Comparison of ENCODE assay signal across 15 cellular contexts in the genomic region with DNA sequence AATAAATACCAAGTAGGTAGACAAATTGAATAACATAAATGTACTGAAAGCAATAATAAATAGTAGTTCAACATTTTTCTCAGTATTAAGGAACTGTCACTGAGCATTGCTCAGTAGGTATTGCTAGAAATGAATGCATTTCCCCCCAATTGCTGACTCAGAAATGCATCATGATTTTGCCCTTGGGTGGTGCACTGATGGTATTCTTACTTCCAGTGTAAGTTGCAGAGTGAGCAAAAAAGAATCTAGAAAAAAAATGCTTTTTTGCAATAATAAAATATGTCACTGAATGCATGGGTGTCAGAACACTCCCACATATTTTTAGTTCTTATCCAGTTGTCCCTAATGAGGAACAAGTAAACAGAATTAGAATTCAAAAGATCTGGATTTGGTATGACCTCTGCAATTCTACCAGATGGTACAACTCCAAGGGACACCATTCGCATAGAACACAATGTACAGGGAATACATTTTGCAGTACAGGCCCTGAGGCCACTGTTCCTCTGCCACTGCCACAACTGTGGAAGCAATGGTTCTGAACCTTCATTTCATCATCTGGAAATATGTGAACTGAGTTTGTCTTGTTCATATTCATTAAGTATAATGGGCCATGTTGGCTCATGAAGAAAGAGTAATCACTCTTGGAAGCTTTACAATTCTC.
DNase-seq lines count a peak whose midpoint lies in the region; ATAC-seq, FAIRE-seq and TF ChIP-seq lines count a peak whose summit lies in the region.
"Had no signal": no experiment of that assay in that cellular context is flagged by ENCODE, and none has a peak within 500 bp of the region (broad histone marks: within the 10 kb centered on the region; RNA-seq: fewer than 3 reads in every experiment).

No MANE protein-coding gene starts in this region.

- intact Hi-C loops in IMR-90 (cut with micrococcal nuclease): loop anchor here (10.0 kb wide), 1 partner anchor 1092 kb away; no protein-coding TSS in a partner anchor
- intact Hi-C loops in K562 (cut with micrococcal nuclease): no loop called here
- intact Hi-C loops in mucosa of descending colon (cut with DNase I, micrococcal nuclease): no loop called here

- in situ Hi-C loops in IMR-90 (cut with MboI; ENCODE audit: low sequenced_read_pairs): loop anchor here (10.0 to 25.0 kb wide), 5 partner anchors 222 to 938 kb away; a partner anchor contains a TSS
- in situ Hi-C loops in K562 (cut with MboI): no loop called here

- H3K27me3 ChIP-seq in IMR-90 (ENCODE audit: control insufficient read depth, insufficient read depth, low read length) (no peaks in the 10 kb centered on the region), K562 (ENCODE audit: control insufficient read depth in 2 of 2, insufficient read depth in 2 of 2, low read length in 2 of 2) (no peaks in the 10 kb centered on the region)
- H3K27me3 ChIP-seq: sigmoid colon, upper lobe of left lung had no signal

- H3K4me3 ChIP-seq in IMR-90 (ENCODE audit: insufficient read depth, low read depth, low read length) (no peak overlapping the region), K562 (no peak overlapping the region), mucosa of descending colon (no peak overlapping the region)
- H3K4me3 ChIP-seq: sigmoid colon, upper lobe of left lung had no signal

- no peaks in the 10 kb centered on the region for H3K36me3 ChIP-seq in IMR-90 (ENCODE audit: control insufficient read depth, insufficient read depth, low read length)
- H3K36me3 ChIP-seq in K562 (ENCODE audit: control insufficient read depth, insufficient read depth, low read length): no peaks in the 10 kb centered on the region
- H3K36me3 ChIP-seq in mucosa of descending colon (ENCODE audit: low read depth): no peaks in the 10 kb centered on the region
- H3K36me3 ChIP-seq: sigmoid colon, upper lobe of left lung had no signal

- H2AFZ ChIP-seq in IMR-90 (replicated peaks; ENCODE audit: low read length, poor library complexity): no peak overlapping the region
- H2AFZ ChIP-seq in K562 (ENCODE audit: low read depth, low read length): no peak overlapping the region

- H3K36me3 Mint-ChIP-seq in activated CD8-positive, alpha-beta memory T cell treated with anti-CD3 and anti-CD28 coated beads, Interleukin-2, amount 10 ng/mL, durations not matched to agents 7 days and 5 days: peaks cover 8% of the 10 kb centered on the region
- H3K36me3 Mint-ChIP-seq: naive thymus-derived CD8-positive, alpha-beta T cell had no signal

- dilution Hi-C loops in IMR-90 (cut with HindIII; ENCODE audit: low sequenced_read_pairs, unreplicated experiment): no loop called here

- peak; percentile 90 for ATAC-seq in activated CD8-positive, alpha-beta memory T cell treated with anti-CD3 and anti-CD28 coated beads, Interleukin-2, amount 10 ng/mL, durations not matched to agents 7 days and 5 days
- ATAC-seq in IMR-90 (ENCODE audit: low read depth): peak; percentile 60; the same call in 1 of the 2 replicates
- no peak for ATAC-seq in K562
- ATAC-seq in omental fat pad (ENCODE audit: low FRiP score): peak; percentile 54
- ATAC-seq in mucosa of descending colon: no peak
- ATAC-seq in HG03378 (IDR thresholded peaks at IDR 0.05; ENCODE audit: unreplicated experiment): no peak
- ATAC-seq: left colon; naive thymus-derived CD8-positive, alpha-beta T cell had no signal

- H3K27ac ChIP-seq in IMR-90 (ENCODE audit: insufficient read depth, low read length): no peak overlapping the region
- H3K27ac ChIP-seq in K562 (ENCODE audit: extremely low read depth, low read depth, low read length): no peak overlapping the region
- H3K27ac ChIP-seq: sigmoid colon, upper lobe of left lung had no signal

- H4K8ac ChIP-seq in IMR-90 (ENCODE audit: low read depth in 2 of 2, low read length in 2 of 2): peak overlapping the region in 1 of 2 experiments; percentile 29; a peak in 1 of 4 replicates

- H2AK9ac ChIP-seq in IMR-90 (replicated peaks; ENCODE audit: low read depth, low read length, poor library complexity): no peak overlapping the region

- H4K91ac ChIP-seq in IMR-90 (ENCODE audit: insufficient read depth, low read depth, low read length): no peak overlapping the region

- TF ChIP-seq POLR2A in IMR-90 (IDR thresholded peaks at IDR 0.05; ENCODE audit: low read depth, low read length) (no peak), K562 (conservative IDR thresholded peaks at IDR 0.05) (no peak)

- H2BK15ac ChIP-seq in IMR-90 (ENCODE audit: low read depth, low read length): no peak overlapping the region

- no peaks in the 10 kb centered on the region for H3K27me3 Mint-ChIP-seq in activated CD8-positive, alpha-beta memory T cell treated with anti-CD3 and anti-CD28 coated beads, Interleukin-2, amount 10 ng/mL, durations not matched to agents 7 days and 5 days
- H3K27me3 Mint-ChIP-seq: naive thymus-derived CD8-positive, alpha-beta T cell had no signal

- H3K79me1 ChIP-seq in IMR-90 (ENCODE audit: low read depth in 1 of 2, low read length in 2 of 2): no peaks in the 10 kb centered on the region

- H3K27ac Mint-ChIP-seq in activated CD8-positive, alpha-beta memory T cell treated with anti-CD3 and anti-CD28 coated beads, Interleukin-2, amount 10 ng/mL, durations not matched to agents 7 days and 5 days: no peak overlapping the region
- H3K27ac Mint-ChIP-seq: naive thymus-derived CD8-positive, alpha-beta T cell had no signal

- 0 out of 2 replicates have a peak overlapping the region, but pooled peaks have one; percentile 42 for H3K4ac ChIP-seq in IMR-90 (ENCODE audit: low read depth, low read length)

- no CpG with 5 or more reads among the region's 1 CpG for WGBS in IMR-90 (ENCODE audit: extremely low coverage in 2 of 2, insufficient read length in 1 of 2), 2 experiments
- 33% methylated on average over 1 of the region's 1 CpG for WGBS in K562 (ENCODE audit: insufficient coverage, low coverage, missing lambda C conversion rate)

- no peak overlapping the region for H2AK5ac ChIP-seq in IMR-90 (ENCODE audit: low read depth, low read length)

- no peak overlapping the region for H3K9ac ChIP-seq in IMR-90 (ENCODE audit: low read depth, low read length)
- no peak overlapping the region for H3K9ac ChIP-seq in K562 (ENCODE audit: insufficient read depth in 1 of 2, low read depth in 2 of 2, low read length in 2 of 2)

- H3K4me1 Mint-ChIP-seq in activated CD8-positive, alpha-beta memory T cell treated with anti-CD3 and anti-CD28 coated beads, Interleukin-2, amount 10 ng/mL, durations not matched to agents 7 days and 5 days: peaks cover 25% of the 10 kb centered on the region
- H3K4me1 Mint-ChIP-seq: naive thymus-derived CD8-positive, alpha-beta T cell had no signal

- no peak for FAIRE-seq in K562 (lab: Jason Lieb, UNC)

- BruUV-seq in IMR-90 (replicated peaks; lab: Mats Ljungman, UMichigan) (no TSS peak), K562 (replicated peaks; lab: Mats Ljungman, UMichigan) (no TSS peak)

- no peak overlapping the region for H3K18ac ChIP-seq in IMR-90 (ENCODE audit: low read depth, low read length)

- TF ChIP-seq EP300 in K562 (IDR thresholded peaks at IDR 0.05; ENCODE audit: low read length): no peak

- POLR2A ChIA-PET in IMR-90 (lab: Charles Lee; ENCODE audit: unreplicated experiment): no interaction called here
- POLR2A ChIA-PET in K562 (lab: Yijun Ruan, JAX): no interaction called here

- H4K20me1 ChIP-seq in IMR-90 (ENCODE audit: insufficient read depth, low read length) (no peaks in the 10 kb centered on the region), K562 (replicated peaks; ENCODE audit: control insufficient read depth, insufficient read depth, low read length) (no peaks in the 10 kb centered on the region)

- no peak overlapping the region for H3K14ac ChIP-seq in IMR-90 (replicated peaks; ENCODE audit: low read depth, low read length)

- H3K4me1 ChIP-seq in IMR-90 (ENCODE audit: control insufficient read depth, insufficient read depth, low read length) (peaks cover 2% of the 10 kb centered on the region), K562 (replicated peaks in 1 of 2; ENCODE audit: control insufficient read depth in 2 of 2, insufficient read depth in 2 of 2, low read length in 2 of 2) (no peaks in the 10 kb centered on the region), mucosa of descending colon (ENCODE audit: low read depth) (peaks cover 4% of the 10 kb centered on the region)
- H3K4me1 ChIP-seq: sigmoid colon had no signal

- TF ChIP-seq RAD21 in IMR-90 (IDR thresholded peaks at IDR 0.05; ENCODE audit: low read length) (no peak; the same call in 1 of the 2 replicates), K562 (CRISPR knock-in tag; conservative IDR thresholded peaks at IDR 0.05 in 1 of 2, IDR thresholded peaks at IDR 0.05 in 1 of 2) (no peak)

- CTCF ChIA-PET in activated CD8-positive, alpha-beta memory T cell treated with anti-CD3 and anti-CD28 coated beads, Interleukin-2, amount 10 ng/mL, durations not matched to agents 7 days and 5 days (lab: Charles Lee): no interaction called here
- CTCF ChIA-PET in IMR-90 (lab: Yijun Ruan, JAX) (no interaction called here), K562 (lab: Yijun Ruan, JAX; ENCODE audit: low intra/inter-chr PET ratio) (interaction anchor here (0.6 kb wide), 1 partner anchor 9 kb away, joined by 3 read pairs; no protein-coding TSS in a partner anchor)

- no peaks in the 10 kb centered on the region for H3K9me3 Mint-ChIP-seq in activated CD8-positive, alpha-beta memory T cell treated with anti-CD3 and anti-CD28 coated beads, Interleukin-2, amount 10 ng/mL, durations not matched to agents 7 days and 5 days (ENCODE audit: low read depth)
- H3K9me3 Mint-ChIP-seq: naive thymus-derived CD8-positive, alpha-beta T cell had no signal

- TF ChIP-seq CTCF in IMR-90 (conservative IDR thresholded peaks at IDR 0.05; ENCODE audit: low read depth, low read length): no peak
- no peak for TF ChIP-seq CTCF in K562 (IDR thresholded peaks at IDR 0.05 in 2 of 3, conservative IDR thresholded peaks at IDR 0.05 in 1 of 3; ENCODE audit: insufficient read depth in 2 of 3, low read depth in 1 of 3, low read length in 3 of 3)
- TF ChIP-seq CTCF in omental fat pad (IDR thresholded peaks at IDR 0.05): no peak
- no peak for TF ChIP-seq CTCF in mucosa of descending colon (IDR thresholded peaks at IDR 0.05)

- H3K9me1 ChIP-seq in IMR-90 (ENCODE audit: insufficient read depth, low read length): peaks cover 3% of the 10 kb centered on the region; the same call in 1 of the 2 replicates
- H3K9me1 ChIP-seq in K562 (ENCODE audit: control insufficient read depth, insufficient read depth, low read length): no peaks in the 10 kb centered on the region

- H3K23ac ChIP-seq in IMR-90 (ENCODE audit: low read depth, low read length): no peak overlapping the region

- peak overlapping the region; percentile 34 for H2BK5ac ChIP-seq in IMR-90 (ENCODE audit: low read depth, low read length, poor library complexity, severe bottlenecking)

- peak; percentile 56 for DNase-seq in activated CD8-positive, alpha-beta memory T cell treated with anti-CD3 and anti-CD28 coated beads, Interleukin-2, amount 10 ng/mL, durations not matched to agents 7 days and 5 days
- no peak for DNase-seq in activated CD8-positive, alpha-beta memory T cell treated with anti-CD3 and anti-CD28 coated beads, Interleukin-2, amount 50 U/mL, for 48 hours
- DNase-seq in IMR-90 (peak; percentile 55), K562 (ENCODE audit: extremely low read depth in 1 of 4, low spot score in 3 of 4) (no peak), omental fat pad (ENCODE audit: low spot score) (no peak), SHP77 treated with DMSO at 0.1 percent for 48 hours (lab: John Stamatoyannopoulos, UW) (no peak), mucosa of descending colon (no peak)
- DNase-seq: activated gamma-delta T cell treated with Interleukin-2 at 50 U/mL for 16 hours; left colon; naive thymus-derived CD8-positive, alpha-beta T cell; NCI-H1436; NCI-H774; sigmoid colon; upper lobe of left lung had no signal

- H3K4me2 ChIP-seq in IMR-90 (ENCODE audit: low read depth, low read length) (no peak overlapping the region), K562 (ENCODE audit: insufficient read depth, low read length) (no peak overlapping the region)

- H3K79me2 ChIP-seq in K562 (ENCODE audit: control insufficient read depth, insufficient read depth, low read length): no peaks in the 10 kb centered on the region

- no peak overlapping the region for H4K5ac ChIP-seq in IMR-90 (ENCODE audit: low read depth, low read length)

- H3K4me3 Mint-ChIP-seq in activated CD8-positive, alpha-beta memory T cell treated with anti-CD3 and anti-CD28 coated beads, Interleukin-2, amount 10 ng/mL, durations not matched to agents 7 days and 5 days: no peak overlapping the region
- H3K4me3 Mint-ChIP-seq: naive thymus-derived CD8-positive, alpha-beta T cell had no signal

- no peaks in the 10 kb centered on the region for H3K9me3 ChIP-seq in IMR-90 (ENCODE audit: control insufficient read depth, insufficient read depth, low read length)
- no peaks in the 10 kb centered on the region for H3K9me3 ChIP-seq in K562 (replicated peaks; ENCODE audit: control insufficient read depth, insufficient read depth, low read depth, low read length)
- H3K9me3 ChIP-seq in mucosa of descending colon: no peaks in the 10 kb centered on the region
- H3K9me3 ChIP-seq: sigmoid colon, upper lobe of left lung had no signal

- no peak overlapping the region for H3K56ac ChIP-seq in IMR-90 (ENCODE audit: extremely low read depth, insufficient read depth, low read length)

- H2BK120ac ChIP-seq in IMR-90 (ENCODE audit: low read depth, low read length): peak overlapping the region; percentile 50

- H2BK20ac ChIP-seq in IMR-90 (ENCODE audit: low read depth, low read length): 0 out of 2 replicates have a peak overlapping the region, but pooled peaks have one; percentile 23

Comparison
In these comparisons a context has a peak if more than half of its experiments do, and no peak if none do; other contexts are left out.
1. DNase-seq: peak in activated CD8-positive, alpha-beta memory T cell treated with anti-CD3 and anti-CD28 coated beads, Interleukin-2, amount 10 ng/mL, durations not matched to agents 7 days and 5 days (single experiment) and IMR-90 (single experiment); none in activated CD8-positive, alpha-beta memory T cell treated with anti-CD3 and anti-CD28 coated beads, Interleukin-2, amount 50 U/mL, for 48 hours (single experiment), K562 (0 of 4), omental fat pad (single experiment), SHP77 treated with DMSO at 0.1 percent for 48 hours (single experiment) and mucosa of descending colon (0 of 3).
2. ATAC-seq: peak in activated CD8-positive, alpha-beta memory T cell treated with anti-CD3 and anti-CD28 coated beads, Interleukin-2, amount 10 ng/mL, durations not matched to agents 7 days and 5 days (single experiment), IMR-90 (single experiment) and omental fat pad (single experiment); none in K562 (single experiment), mucosa of descending colon (single experiment) and HG03378 (single experiment).